8 cellular contexts compared by ENCODE assay signal in genomic region chr7:6825236-6826125, GRCh38. TPM values are rescaled to one million over a fixed set of nuclear protein-coding genes. Genes with fewer than 3 reads are reported as not detected.
A peak's percentile ranks its signal among the peaks of the same experiment; 100 is the strongest.
DNase-seq lines count a peak whose midpoint lies in the region; ATAC-seq, FAIRE-seq and TF ChIP-seq lines count a peak whose summit lies in the region.
"Not testable (repeated sequence)": the region's sequence is repeated elsewhere in the genome, so short reads cannot be mapped to it uniquely, and the experiment has no call there.

No MANE protein-coding gene starts in this region.

- H4K20me1 ChIP-seq in keratinocyte (ENCODE audit: control insufficient read depth, extremely low read depth, insufficient read depth, low read length): not testable (repeated sequence)

- not testable (repeated sequence) for DNase-seq in BE2C; WERI-Rb-1; cardiac fibroblast (ENCODE audit: low read depth in 2 of 2); keratinocyte (ENCODE audit: low read depth, low spot score); skeletal muscle cell (ENCODE audit: low read depth)

- TF ChIP-seq CTCF in BE2C (IDR thresholded peaks at IDR 0.05; ENCODE audit: low read depth, low read length); WERI-Rb-1 (IDR thresholded peaks at IDR 0.05; ENCODE audit: low read depth, low read length); cardiac fibroblast (IDR thresholded peaks at IDR 0.05; ENCODE audit: low read depth, low read length); keratinocyte (optimal IDR thresholded peaks at IDR 0.05 in 1 of 3, IDR thresholded peaks at IDR 0.05 in 1 of 3, conservative IDR thresholded peaks at IDR 0.05 in 1 of 3; ENCODE audit: extremely low read depth in 1 of 3, insufficient read depth in 2 of 3, low read length in 3 of 3): not testable (repeated sequence)

- not testable (repeated sequence) for FAIRE-seq in keratinocyte (lab: Jason Lieb, UNC)

- dilution Hi-C loops in keratinocyte (cut with MboI; ENCODE audit: extremely low pct_ligation_motif_present, low sequenced_read_pairs): not testable (repeated sequence)

- not testable (repeated sequence) for H3K9me1 ChIP-seq in keratinocyte (ENCODE audit: control insufficient read depth, extremely low read depth, insufficient read depth, low read length)

- not testable (repeated sequence) for H3K4me1 ChIP-seq in BE2C; keratinocyte (ENCODE audit: control insufficient read depth, extremely low read depth, insufficient read depth, low read length)

- H3K27me3 ChIP-seq in BE2C; WERI-Rb-1 (ENCODE audit: insufficient read depth, low read depth, severe bottlenecking); keratinocyte (ENCODE audit: control insufficient read depth, extremely low read depth, insufficient read depth, low read length): not testable (repeated sequence)

- H3K9me3 ChIP-seq in BE2C; WERI-Rb-1 (ENCODE audit: severe bottlenecking); keratinocyte (ENCODE audit: control insufficient read depth, low read depth, low read length): not testable (repeated sequence)

- not testable (repeated sequence) for H3K36me3 ChIP-seq in BE2C; WERI-Rb-1; keratinocyte (ENCODE audit: control insufficient read depth in 2 of 2, extremely low read depth in 1 of 2, insufficient read depth in 2 of 2, low read length in 2 of 2)

- not testable (repeated sequence) for H3K27ac ChIP-seq in WERI-Rb-1; keratinocyte (ENCODE audit: control insufficient read depth, insufficient read depth, low read length)

- peak overlapping the region; percentile 42; the same call in 1 of the 2 replicates for H3K4me3 ChIP-seq in BE2C (ENCODE audit: low read depth, low read length)
- 0 out of 2 replicates have a peak overlapping the region, but pooled peaks have one; percentile 26 for H3K4me3 ChIP-seq in WERI-Rb-1 (ENCODE audit: low read depth, low read length)
- peak overlapping the region; percentile 21 to 43 for H3K4me3 ChIP-seq in cardiac fibroblast (replicated peaks in 1 of 2; ENCODE audit: low read depth in 2 of 2, low read length in 2 of 2)
- peak overlapping the region in 1 of 3 experiments; percentile 37 for H3K4me3 ChIP-seq in keratinocyte (ENCODE audit: control insufficient read depth in 2 of 3, extremely low read depth in 1 of 3, insufficient read depth in 2 of 3, low read depth in 1 of 3, low read length in 3 of 3)
- H3K4me3 ChIP-seq in skeletal muscle cell (ENCODE audit: low read depth, low read length): peak overlapping the region; percentile 40

- ATAC-seq in GM19035 (IDR thresholded peaks at IDR 0.05; ENCODE audit: unreplicated experiment): peak; percentile 48
- ATAC-seq in HG02588 (IDR thresholded peaks at IDR 0.05; ENCODE audit: unreplicated experiment): peak; percentile 55
- ATAC-seq in HG03469 (IDR thresholded peaks at IDR 0.05; ENCODE audit: unreplicated experiment): peak; percentile 25

- not testable (repeated sequence) for H2AFZ ChIP-seq in keratinocyte (ENCODE audit: control insufficient read depth, low read length)

- peak overlapping the region; percentile 37 for H3K9ac ChIP-seq in keratinocyte (ENCODE audit: control insufficient read depth, extremely low read depth, insufficient read depth, low read length)

- not testable (repeated sequence) for H3K4me2 ChIP-seq in keratinocyte (ENCODE audit: control insufficient read depth, extremely low read depth, insufficient read depth, low read depth, low read length)

- H3K79me2 ChIP-seq in keratinocyte (ENCODE audit: control insufficient read depth, insufficient read depth, low read length): not testable (repeated sequence)

RNA-seq across cellular contexts. Expression of gene CCZ1B, which starts 0.6 kb away (rescaled TPM):
- 55.3 TPM for polyA plus RNA-seq in BE2C (2012; ENCODE audit: insufficient read depth, insufficient read length, low read depth)
- 24.3 to 42.7 TPM (median 27.8 TPM) in 3 replicates for polyA plus RNA-seq in keratinocyte
- polyA plus RNA-seq in keratinocyte (2011; ENCODE audit: low read depth): 322 TPM
- polyA plus RNA-seq in keratinocyte (2011; cell fraction: cytosol; rRNA removed): 31.8 and 39.9 TPM in 2 replicates
- polyA plus RNA-seq in keratinocyte (2011; cell fraction: nucleus; rRNA removed): 25.6 and 40.4 TPM in 2 replicates
- polyA plus RNA-seq in keratinocyte (2012; ENCODE audit: low replicate concordance): 38.0 and 43.1 TPM in 2 replicates
- polyA minus RNA-seq in keratinocyte: 4.3 to 17.0 TPM (median 8.3 TPM) in 3 replicates
- 24.6 TPM for polyA minus RNA-seq in keratinocyte (2011; cell fraction: cytosol; rRNA and poly(A)+ RNA removed)
- polyA minus RNA-seq in keratinocyte (2011; cell fraction: nucleus; rRNA and poly(A)+ RNA removed): 9.8 and 13.3 TPM in 2 replicates
